Comparison of ENCODE assay signal across 1 cellular context in genomic region chr6:39843305-39844020, GRCh38.
A peak's percentile ranks its signal among the peaks of the same experiment; 100 is the strongest.
TF ChIP-seq lines count a peak whose summit lies in the region.

No MANE protein-coding gene starts in this region.

TF ChIP-seq in HEK293, 187 proteins besides CTCF, POLR2A, EP300 and RAD21 (continued from another document):
- TF ChIP-seq TRIM28 (IDR thresholded peaks at IDR 0.05; ENCODE audit: borderline replicate concordance, low read length) (no peak), ZNF600 (tag by site-specific recombination; IDR thresholded peaks at IDR 0.05) (peak; percentile 16; the same call in 1 of the 2 replicates), BCL11B (tag by site-specific recombination; IDR thresholded peaks at IDR 0.05; ENCODE audit: low read depth) (no peak), MZF1 (tag by site-specific recombination; IDR thresholded peaks at IDR 0.05; ENCODE audit: borderline replicate concordance) (peak; percentile 81; the same call in 1 of the 2 replicates), ZNF169 (tag by site-specific recombination; IDR thresholded peaks at IDR 0.05) (no peak)
